Comparison of ENCODE assay signal across 1 cellular context in genomic region chr13:51453308-51453958, GRCh38.
TF ChIP-seq lines count a peak whose summit lies in the region.

No MANE protein-coding gene starts in this region.

TF ChIP-seq in SK-N-SH treated with all-trans-retinoic acid at 6 μM for 48 hours, 23 proteins besides CTCF, POLR2A, EP300 and RAD21 (continued from another document):
- no peak for TF ChIP-seq TCF4 (CRISPR knock-in tag; IDR thresholded peaks at IDR 0.05; ENCODE audit: borderline replicate concordance)
